In the genomic region with DNA sequence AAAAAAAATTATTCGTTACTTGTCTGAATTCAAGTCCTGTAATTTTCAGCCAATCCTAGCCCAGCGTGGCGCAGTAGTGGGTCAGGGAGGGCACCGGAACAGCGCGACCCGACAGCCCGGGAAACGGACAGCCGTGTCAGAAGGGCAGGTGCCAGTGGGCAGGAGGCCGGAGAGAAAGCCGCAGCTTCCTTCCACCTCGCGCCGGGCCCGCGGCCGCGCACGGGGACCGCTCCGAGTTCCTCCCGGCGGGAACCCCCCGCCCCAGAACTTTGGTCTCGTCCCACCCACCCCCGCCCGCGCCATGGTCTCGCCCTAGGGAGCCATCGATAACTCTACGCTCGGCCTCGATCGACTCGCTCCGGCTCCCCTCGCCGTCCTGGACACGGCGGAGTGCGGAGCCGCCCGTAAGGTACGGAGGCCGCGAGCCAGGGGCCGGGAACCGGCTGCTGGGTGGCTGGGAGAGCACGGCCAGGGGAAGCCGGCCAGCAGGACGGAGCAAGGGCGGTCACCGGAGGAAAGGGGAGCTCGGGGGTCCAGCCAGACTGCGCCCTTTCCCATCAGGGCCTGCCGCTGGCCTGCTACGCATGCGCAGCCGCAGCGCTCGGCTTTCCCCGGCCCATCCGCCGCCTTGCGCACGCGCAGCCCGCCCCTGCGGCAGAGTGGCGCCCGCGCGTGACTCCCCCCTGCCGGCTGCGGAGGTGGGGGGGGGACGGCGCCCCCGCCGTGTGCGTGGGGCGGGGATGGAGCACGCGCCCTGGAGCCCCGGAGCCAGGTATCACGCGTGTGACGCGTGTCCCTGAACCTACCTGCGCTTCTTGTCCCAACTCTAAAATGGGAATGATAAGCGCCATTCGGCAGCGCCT, we compare ENCODE assay signal across 1 cellular context.
A peak's percentile ranks its signal among the peaks of the same experiment; 100 is the strongest.
TF ChIP-seq lines count a peak whose summit lies in the region.

A gene with protein sequence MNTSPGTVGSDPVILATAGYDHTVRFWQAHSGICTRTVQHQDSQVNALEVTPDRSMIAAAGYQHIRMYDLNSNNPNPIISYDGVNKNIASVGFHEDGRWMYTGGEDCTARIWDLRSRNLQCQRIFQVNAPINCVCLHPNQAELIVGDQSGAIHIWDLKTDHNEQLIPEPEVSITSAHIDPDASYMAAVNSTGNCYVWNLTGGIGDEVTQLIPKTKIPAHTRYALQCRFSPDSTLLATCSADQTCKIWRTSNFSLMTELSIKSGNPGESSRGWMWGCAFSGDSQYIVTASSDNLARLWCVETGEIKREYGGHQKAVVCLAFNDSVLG (plus strand): TSS at position 351 of the 863 bp plus-strand sequence. CDS start 632 bp downstream, outside the sequence.

TF ChIP-seq in HepG2, 621 proteins besides CTCF, POLR2A, EP300 and RAD21 (continued from another document and continues in another):
- TF ChIP-seq, protein P1, sequence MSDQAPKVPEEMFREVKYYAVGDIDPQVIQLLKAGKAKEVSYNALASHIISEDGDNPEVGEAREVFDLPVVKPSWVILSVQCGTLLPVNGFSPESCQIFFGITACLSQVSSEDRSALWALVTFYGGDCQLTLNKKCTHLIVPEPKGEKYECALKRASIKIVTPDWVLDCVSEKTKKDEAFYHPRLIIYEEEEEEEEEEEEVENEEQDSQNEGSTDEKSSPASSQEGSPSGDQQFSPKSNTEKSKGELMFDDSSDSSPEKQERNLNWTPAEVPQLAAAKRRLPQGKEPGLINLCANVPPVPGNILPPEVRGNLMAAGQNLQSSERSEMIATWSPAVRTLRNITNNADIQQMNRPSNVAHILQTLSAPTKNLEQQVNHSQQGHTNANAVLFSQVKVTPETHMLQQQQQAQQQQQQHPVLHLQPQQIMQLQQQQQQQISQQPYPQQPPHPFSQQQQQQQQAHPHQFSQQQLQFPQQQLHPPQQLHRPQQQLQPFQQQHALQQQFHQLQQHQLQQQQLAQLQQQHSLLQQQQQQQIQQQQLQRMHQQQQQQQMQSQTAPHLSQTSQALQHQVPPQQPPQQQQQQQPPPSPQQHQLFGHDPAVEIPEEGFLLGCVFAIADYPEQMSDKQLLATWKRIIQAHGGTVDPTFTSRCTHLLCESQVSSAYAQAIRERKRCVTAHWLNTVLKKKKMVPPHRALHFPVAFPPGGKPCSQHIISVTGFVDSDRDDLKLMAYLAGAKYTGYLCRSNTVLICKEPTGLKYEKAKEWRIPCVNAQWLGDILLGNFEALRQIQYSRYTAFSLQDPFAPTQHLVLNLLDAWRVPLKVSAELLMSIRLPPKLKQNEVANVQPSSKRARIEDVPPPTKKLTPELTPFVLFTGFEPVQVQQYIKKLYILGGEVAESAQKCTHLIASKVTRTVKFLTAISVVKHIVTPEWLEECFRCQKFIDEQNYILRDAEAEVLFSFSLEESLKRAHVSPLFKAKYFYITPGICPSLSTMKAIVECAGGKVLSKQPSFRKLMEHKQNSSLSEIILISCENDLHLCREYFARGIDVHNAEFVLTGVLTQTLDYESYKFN (CRISPR knock-in tag; conservative IDR thresholded peaks at IDR 0.05) = no peak
- no peak for TF ChIP-seq ZNF749 (CRISPR knock-in tag; IDR thresholded peaks at IDR 0.05; ENCODE audit: borderline replicate concordance)
- TF ChIP-seq ZNF446 (CRISPR knock-in tag; IDR thresholded peaks at IDR 0.05) = peak; percentile 52; the same call in 1 of the 2 replicates
- TF ChIP-seq, protein P2, sequence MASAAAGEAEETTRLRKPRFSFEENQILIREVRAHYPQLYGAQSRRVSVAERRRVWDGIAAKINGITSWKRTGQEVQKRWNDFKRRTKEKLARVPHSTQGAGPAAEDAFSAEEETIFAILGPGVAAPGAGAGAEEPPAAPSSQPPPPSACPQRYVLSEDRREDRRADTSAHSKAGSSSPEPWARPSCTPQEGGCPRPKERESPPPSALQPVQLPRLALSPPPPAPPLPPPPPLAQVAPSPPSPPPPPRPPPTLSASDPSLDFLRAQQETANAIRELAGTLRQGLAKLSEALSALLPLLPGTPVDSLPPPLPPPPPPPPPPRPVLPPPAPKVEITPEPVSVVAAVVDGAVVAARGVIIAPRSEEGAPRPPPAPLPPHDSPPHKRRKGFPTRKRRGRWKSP (CRISPR knock-in tag; IDR thresholded peaks at IDR 0.05) = 0 out of 2 replicates have a peak, but pooled peaks have one; percentile 48
- TF ChIP-seq, protein P3, sequence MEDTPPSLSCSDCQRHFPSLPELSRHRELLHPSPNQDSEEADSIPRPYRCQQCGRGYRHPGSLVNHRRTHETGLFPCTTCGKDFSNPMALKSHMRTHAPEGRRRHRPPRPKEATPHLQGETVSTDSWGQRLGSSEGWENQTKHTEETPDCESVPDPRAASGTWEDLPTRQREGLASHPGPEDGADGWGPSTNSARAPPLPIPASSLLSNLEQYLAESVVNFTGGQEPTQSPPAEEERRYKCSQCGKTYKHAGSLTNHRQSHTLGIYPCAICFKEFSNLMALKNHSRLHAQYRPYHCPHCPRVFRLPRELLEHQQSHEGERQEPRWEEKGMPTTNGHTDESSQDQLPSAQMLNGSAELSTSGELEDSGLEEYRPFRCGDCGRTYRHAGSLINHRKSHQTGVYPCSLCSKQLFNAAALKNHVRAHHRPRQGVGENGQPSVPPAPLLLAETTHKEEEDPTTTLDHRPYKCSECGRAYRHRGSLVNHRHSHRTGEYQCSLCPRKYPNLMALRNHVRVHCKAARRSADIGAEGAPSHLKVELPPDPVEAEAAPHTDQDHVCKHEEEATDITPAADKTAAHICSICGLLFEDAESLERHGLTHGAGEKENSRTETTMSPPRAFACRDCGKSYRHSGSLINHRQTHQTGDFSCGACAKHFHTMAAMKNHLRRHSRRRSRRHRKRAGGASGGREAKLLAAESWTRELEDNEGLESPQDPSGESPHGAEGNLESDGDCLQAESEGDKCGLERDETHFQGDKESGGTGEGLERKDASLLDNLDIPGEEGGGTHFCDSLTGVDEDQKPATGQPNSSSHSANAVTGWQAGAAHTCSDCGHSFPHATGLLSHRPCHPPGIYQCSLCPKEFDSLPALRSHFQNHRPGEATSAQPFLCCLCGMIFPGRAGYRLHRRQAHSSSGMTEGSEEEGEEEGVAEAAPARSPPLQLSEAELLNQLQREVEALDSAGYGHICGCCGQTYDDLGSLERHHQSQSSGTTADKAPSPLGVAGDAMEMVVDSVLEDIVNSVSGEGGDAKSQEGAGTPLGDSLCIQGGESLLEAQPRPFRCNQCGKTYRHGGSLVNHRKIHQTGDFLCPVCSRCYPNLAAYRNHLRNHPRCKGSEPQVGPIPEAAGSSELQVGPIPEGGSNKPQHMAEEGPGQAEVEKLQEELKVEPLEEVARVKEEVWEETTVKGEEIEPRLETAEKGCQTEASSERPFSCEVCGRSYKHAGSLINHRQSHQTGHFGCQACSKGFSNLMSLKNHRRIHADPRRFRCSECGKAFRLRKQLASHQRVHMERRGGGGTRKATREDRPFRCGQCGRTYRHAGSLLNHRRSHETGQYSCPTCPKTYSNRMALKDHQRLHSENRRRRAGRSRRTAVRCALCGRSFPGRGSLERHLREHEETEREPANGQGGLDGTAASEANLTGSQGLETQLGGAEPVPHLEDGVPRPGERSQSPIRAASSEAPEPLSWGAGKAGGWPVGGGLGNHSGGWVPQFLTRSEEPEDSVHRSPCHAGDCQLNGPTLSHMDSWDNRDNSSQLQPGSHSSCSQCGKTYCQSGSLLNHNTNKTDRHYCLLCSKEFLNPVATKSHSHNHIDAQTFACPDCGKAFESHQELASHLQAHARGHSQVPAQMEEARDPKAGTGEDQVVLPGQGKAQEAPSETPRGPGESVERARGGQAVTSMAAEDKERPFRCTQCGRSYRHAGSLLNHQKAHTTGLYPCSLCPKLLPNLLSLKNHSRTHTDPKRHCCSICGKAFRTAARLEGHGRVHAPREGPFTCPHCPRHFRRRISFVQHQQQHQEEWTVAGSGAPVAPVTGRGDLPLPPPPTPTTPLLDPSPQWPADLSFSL (CRISPR knock-in tag; IDR thresholded peaks at IDR 0.05) = no peak
- no peak for TF ChIP-seq SUZ12 (IDR thresholded peaks at IDR 0.05; ENCODE audit: low read depth, low read length)
- TF ChIP-seq, protein P4, sequence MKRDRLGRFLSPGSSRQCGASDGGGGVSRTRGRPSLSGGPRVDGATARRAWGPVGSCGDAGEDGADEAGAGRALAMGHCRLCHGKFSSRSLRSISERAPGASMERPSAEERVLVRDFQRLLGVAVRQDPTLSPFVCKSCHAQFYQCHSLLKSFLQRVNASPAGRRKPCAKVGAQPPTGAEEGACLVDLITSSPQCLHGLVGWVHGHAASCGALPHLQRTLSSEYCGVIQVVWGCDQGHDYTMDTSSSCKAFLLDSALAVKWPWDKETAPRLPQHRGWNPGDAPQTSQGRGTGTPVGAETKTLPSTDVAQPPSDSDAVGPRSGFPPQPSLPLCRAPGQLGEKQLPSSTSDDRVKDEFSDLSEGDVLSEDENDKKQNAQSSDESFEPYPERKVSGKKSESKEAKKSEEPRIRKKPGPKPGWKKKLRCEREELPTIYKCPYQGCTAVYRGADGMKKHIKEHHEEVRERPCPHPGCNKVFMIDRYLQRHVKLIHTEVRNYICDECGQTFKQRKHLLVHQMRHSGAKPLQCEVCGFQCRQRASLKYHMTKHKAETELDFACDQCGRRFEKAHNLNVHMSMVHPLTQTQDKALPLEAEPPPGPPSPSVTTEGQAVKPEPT (CRISPR knock-in tag; IDR thresholded peaks at IDR 0.05; ENCODE audit: low read depth) = no peak
- TF ChIP-seq, protein P5, sequence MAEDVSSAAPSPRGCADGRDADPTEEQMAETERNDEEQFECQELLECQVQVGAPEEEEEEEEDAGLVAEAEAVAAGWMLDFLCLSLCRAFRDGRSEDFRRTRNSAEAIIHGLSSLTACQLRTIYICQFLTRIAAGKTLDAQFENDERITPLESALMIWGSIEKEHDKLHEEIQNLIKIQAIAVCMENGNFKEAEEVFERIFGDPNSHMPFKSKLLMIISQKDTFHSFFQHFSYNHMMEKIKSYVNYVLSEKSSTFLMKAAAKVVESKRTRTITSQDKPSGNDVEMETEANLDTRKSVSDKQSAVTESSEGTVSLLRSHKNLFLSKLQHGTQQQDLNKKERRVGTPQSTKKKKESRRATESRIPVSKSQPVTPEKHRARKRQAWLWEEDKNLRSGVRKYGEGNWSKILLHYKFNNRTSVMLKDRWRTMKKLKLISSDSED (CRISPR knock-in tag; IDR thresholded peaks at IDR 0.05) = 0 out of 2 replicates have a peak, but pooled peaks have one; percentile 56
- TF ChIP-seq, protein P6, sequence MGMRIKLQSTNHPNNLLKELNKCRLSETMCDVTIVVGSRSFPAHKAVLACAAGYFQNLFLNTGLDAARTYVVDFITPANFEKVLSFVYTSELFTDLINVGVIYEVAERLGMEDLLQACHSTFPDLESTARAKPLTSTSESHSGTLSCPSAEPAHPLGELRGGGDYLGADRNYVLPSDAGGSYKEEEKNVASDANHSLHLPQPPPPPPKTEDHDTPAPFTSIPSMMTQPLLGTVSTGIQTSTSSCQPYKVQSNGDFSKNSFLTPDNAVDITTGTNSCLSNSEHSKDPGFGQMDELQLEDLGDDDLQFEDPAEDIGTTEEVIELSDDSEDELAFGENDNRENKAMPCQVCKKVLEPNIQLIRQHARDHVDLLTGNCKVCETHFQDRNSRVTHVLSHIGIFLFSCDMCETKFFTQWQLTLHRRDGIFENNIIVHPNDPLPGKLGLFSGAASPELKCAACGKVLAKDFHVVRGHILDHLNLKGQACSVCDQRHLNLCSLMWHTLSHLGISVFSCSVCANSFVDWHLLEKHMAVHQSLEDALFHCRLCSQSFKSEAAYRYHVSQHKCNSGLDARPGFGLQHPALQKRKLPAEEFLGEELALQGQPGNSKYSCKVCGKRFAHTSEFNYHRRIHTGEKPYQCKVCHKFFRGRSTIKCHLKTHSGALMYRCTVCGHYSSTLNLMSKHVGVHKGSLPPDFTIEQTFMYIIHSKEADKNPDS (CRISPR knock-in tag; IDR thresholded peaks at IDR 0.05) = peak; percentile 93; the same call in 1 of the 2 replicates
- no peak for TF ChIP-seq ZNF816 (CRISPR knock-in tag; IDR thresholded peaks at IDR 0.05; ENCODE audit: borderline replicate concordance)
- TF ChIP-seq, protein P7, sequence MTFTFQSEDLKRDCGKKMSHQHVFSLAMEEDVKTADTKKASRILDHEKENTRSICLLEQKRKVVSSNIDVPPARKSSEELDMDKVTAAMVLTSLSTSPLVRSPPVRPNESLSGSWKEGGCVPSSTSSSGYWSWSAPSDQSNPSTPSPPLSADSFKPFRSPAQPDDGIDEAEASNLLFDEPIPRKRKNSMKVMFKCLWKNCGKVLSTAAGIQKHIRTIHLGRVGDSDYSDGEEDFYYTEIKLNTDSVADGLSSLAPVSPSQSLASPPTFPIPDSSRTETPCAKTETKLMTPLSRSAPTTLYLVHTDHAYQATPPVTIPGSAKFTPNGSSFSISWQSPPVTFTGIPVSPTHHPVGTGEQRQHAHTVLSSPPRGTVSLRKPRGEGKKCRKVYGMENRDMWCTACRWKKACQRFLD (CRISPR knock-in tag; IDR thresholded peaks at IDR 0.05; ENCODE audit: borderline replicate concordance) = no peak
- TF ChIP-seq NR2C2 (CRISPR knock-in tag; IDR thresholded peaks at IDR 0.05; ENCODE audit: borderline replicate concordance) = no peak
- peak; percentile 32; the same call in 1 of the 2 replicates for TF ChIP-seq NRL (CRISPR knock-in tag; IDR thresholded peaks at IDR 0.05; ENCODE audit: borderline replicate concordance)
- TF ChIP-seq, protein P8, sequence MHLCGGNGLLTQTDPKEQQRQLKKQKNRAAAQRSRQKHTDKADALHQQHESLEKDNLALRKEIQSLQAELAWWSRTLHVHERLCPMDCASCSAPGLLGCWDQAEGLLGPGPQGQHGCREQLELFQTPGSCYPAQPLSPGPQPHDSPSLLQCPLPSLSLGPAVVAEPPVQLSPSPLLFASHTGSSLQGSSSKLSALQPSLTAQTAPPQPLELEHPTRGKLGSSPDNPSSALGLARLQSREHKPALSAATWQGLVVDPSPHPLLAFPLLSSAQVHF (CRISPR knock-in tag; IDR thresholded peaks at IDR 0.05) = peak; percentile 72; the same call in 1 of the 2 replicates
- no peak for TF ChIP-seq ZNF841 (CRISPR knock-in tag; IDR thresholded peaks at IDR 0.05; ENCODE audit: borderline replicate concordance)
- peak; percentile 54; the same call in 1 of the 2 replicates for TF ChIP-seq ZFP1 (CRISPR knock-in tag; IDR thresholded peaks at IDR 0.05)
- TF ChIP-seq NFE2L2 (IDR thresholded peaks at IDR 0.05; ENCODE audit: low read length) = no peak
- peak; percentile 63; the same call in 1 of the 2 replicates for TF ChIP-seq PHF21A (CRISPR knock-in tag; IDR thresholded peaks at IDR 0.05)
